In the genomic region with DNA sequence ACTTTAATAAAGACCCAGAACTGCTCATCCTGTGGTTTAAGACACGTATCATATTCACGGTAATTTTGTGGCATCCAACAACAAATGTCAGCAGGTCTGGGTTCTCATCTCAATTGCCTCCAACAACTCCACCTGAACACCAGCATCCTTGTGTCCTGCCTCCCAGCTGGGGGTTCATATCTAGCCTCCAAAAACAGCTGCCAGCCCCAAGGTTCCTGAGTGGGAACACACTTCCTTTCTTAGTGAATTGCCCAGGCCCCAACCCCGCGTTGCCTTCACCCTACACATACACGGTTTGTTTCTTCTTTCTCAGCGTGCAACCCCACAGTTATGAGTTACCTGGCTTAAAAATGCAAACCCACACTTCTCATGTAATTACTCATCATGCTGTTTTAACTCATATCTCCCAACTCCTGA, we compare ENCODE assay signal across 10 cellular contexts.
A peak's percentile ranks its signal among the peaks of the same experiment; 100 is the strongest.
DNase-seq lines count a peak whose midpoint lies in the region; ATAC-seq, FAIRE-seq and TF ChIP-seq lines count a peak whose summit lies in the region.
"Had no signal": no experiment of that assay in that cellular context is flagged by ENCODE, and none has a peak within 500 bp of the region (broad histone marks: within the 10 kb centered on the region; RNA-seq: fewer than 3 reads in every experiment).

No MANE protein-coding gene starts in this region.

- no peaks in the 10 kb centered on the region for H3K27me3 Mint-ChIP-seq in activated naive CD8-positive, alpha-beta T cell

- peak overlapping the region; percentile 95 for H3K27ac Mint-ChIP-seq in activated naive CD8-positive, alpha-beta T cell

- H3K4me3 Mint-ChIP-seq in activated naive CD8-positive, alpha-beta T cell, result peak overlapping the region; percentile 91

- H3K36me3 Mint-ChIP-seq in activated naive CD8-positive, alpha-beta T cell, result peaks cover 48% of the 10 kb centered on the region

- peaks cover 3% of the 10 kb centered on the region for H3K9me3 Mint-ChIP-seq in activated naive CD8-positive, alpha-beta T cell (ENCODE audit: low read depth)

- no peak for ATAC-seq in left lobe of liver

- FAIRE-seq in GM12892 (lab: Jason Lieb, UNC) (peak; percentile 94), RCC 7860 (lab: Jason Lieb, UNC) (no peak)
- FAIRE-seq: HTR-8/SVneo had no signal

- TF ChIP-seq POLR2A in GM12892 (IDR thresholded peaks at IDR 0.05; ENCODE audit: low read depth, low read length), result no peak

- peaks cover 94% of the 10 kb centered on the region for H3K4me1 Mint-ChIP-seq in activated naive CD8-positive, alpha-beta T cell (ENCODE audit: low read depth)

- DNase-seq in GM12892 (ENCODE audit: insufficient read length) (no peak), T-helper 2 cell (peak in 3 of 5 experiments; percentile 26 to 87 (median 37)), left lobe of liver (ENCODE audit: low spot score) (no peak), NCI-H2107 treated with DMSO at 0.1 percent for 48 hours (lab: John Stamatoyannopoulos, UW; ENCODE audit: unreplicated experiment) (no peak), RCC 7860 (ENCODE audit: low spot score) (no peak), SKM-1 (lab: John Stamatoyannopoulos, UW; ENCODE audit: unreplicated experiment) (no peak)
- DNase-seq in stimulated activated CD4-positive, alpha-beta T cell treated with anti-CD3 and anti-CD28 coated beads, Interleukin-2, amount 100 ng/mL, for 4 hours (ENCODE audit: low read depth), result peak; percentile 29
- DNase-seq: NCI-H1436 treated with DMSO at 0.1 percent for 48 hours had no signal

Comparison
In these comparisons a context has a peak if more than half of its experiments do, and no peak if none do; other contexts are left out.
1. DNase-seq: peak in T-helper 2 cell (3 of 5) and stimulated activated CD4-positive, alpha-beta T cell treated with anti-CD3 and anti-CD28 coated beads, Interleukin-2, amount 100 ng/mL, for 4 hours (single experiment); none in GM12892 (single experiment), left lobe of liver (single experiment), NCI-H2107 treated with DMSO at 0.1 percent for 48 hours (single experiment), RCC 7860 (single experiment) and SKM-1 (single experiment).